1 cellular context compared by ENCODE assay signal in the genomic region with DNA sequence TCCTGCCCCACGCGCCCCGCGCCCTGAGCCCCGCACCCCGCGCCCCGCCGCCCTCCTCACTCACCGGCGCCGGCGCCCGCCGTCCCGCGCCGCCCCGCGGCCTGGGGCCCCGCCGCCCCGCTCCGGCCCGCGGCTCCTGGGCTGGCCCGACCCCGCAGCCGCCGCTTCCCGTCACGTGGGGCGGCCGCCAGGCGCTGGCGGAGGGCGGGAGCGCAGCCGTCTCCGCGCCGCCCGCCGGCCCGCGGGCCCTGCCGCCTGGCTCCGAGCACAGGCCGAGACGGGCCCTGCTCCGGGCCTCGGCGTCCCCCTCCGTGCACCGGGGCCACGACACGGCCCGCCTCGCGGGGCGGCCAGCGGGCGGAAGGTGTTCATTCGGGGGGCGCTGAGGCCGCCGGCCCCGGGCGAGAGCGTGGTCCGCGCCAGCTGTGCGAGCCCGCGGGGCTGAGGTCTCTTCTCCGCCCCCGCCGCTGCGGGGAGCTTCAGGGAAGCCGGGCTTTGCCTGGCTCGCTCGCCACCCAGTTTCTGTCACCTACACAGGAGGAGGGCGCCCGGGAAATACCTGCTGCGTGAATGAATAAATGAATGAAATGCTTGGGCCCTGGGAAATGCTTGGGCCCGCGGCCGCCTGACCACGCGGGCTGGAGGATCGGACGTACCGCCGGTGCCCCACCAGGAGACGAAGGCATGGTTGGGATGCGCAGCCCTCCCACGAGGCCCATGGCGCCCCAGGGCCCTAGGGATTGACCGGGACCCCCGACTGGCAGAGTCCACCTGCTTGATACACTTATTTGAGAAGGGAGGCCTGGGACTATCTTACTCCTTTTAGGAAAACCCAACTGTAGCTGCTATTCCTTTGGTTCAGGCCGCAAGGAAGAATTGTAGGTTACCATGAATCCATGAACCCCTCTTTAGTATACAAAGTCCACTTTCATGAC.
TF ChIP-seq lines count a peak whose summit lies in the region.

A gene with protein sequence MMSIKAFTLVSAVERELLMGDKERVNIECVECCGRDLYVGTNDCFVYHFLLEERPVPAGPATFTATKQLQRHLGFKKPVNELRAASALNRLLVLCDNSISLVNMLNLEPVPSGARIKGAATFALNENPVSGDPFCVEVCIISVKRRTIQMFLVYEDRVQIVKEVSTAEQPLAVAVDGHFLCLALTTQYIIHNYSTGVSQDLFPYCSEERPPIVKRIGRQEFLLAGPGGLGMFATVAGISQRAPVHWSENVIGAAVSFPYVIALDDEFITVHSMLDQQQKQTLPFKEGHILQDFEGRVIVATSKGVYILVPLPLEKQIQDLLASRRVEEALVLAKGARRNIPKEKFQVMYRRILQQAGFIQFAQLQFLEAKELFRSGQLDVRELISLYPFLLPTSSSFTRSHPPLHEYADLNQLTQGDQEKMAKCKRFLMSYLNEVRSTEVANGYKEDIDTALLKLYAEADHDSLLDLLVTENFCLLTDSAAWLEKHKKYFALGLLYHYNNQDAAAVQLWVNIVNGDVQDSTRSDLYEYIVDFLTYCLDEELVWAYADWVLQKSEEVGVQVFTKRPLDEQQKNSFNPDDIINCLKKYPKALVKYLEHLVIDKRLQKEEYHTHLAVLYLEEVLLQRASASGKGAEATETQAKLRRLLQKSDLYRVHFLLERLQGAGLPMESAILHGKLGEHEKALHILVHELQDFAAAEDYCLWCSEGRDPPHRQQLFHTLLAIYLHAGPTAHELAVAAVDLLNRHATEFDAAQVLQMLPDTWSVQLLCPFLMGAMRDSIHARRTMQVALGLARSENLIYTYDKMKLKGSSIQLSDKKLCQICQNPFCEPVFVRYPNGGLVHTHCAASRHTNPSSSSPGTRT (minus strand): TSS at position 175 of the 935 bp plus-strand sequence. CDS start 21,434 bp downstream, outside the sequence.

TF ChIP-seq in HepG2, 621 proteins besides CTCF, POLR2A, EP300 and RAD21 (continued from another document and continues in another):
- TF ChIP-seq, protein P1, sequence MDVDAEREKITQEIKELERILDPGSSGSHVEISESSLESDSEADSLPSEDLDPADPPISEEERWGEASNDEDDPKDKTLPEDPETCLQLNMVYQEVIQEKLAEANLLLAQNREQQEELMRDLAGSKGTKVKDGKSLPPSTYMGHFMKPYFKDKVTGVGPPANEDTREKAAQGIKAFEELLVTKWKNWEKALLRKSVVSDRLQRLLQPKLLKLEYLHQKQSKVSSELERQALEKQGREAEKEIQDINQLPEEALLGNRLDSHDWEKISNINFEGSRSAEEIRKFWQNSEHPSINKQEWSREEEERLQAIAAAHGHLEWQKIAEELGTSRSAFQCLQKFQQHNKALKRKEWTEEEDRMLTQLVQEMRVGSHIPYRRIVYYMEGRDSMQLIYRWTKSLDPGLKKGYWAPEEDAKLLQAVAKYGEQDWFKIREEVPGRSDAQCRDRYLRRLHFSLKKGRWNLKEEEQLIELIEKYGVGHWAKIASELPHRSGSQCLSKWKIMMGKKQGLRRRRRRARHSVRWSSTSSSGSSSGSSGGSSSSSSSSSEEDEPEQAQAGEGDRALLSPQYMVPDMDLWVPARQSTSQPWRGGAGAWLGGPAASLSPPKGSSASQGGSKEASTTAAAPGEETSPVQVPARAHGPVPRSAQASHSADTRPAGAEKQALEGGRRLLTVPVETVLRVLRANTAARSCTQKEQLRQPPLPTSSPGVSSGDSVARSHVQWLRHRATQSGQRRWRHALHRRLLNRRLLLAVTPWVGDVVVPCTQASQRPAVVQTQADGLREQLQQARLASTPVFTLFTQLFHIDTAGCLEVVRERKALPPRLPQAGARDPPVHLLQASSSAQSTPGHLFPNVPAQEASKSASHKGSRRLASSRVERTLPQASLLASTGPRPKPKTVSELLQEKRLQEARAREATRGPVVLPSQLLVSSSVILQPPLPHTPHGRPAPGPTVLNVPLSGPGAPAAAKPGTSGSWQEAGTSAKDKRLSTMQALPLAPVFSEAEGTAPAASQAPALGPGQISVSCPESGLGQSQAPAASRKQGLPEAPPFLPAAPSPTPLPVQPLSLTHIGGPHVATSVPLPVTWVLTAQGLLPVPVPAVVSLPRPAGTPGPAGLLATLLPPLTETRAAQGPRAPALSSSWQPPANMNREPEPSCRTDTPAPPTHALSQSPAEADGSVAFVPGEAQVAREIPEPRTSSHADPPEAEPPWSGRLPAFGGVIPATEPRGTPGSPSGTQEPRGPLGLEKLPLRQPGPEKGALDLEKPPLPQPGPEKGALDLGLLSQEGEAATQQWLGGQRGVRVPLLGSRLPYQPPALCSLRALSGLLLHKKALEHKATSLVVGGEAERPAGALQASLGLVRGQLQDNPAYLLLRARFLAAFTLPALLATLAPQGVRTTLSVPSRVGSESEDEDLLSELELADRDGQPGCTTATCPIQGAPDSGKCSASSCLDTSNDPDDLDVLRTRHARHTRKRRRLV (CRISPR knock-in tag; IDR thresholded peaks at IDR 0.05): no peak
- TF ChIP-seq ZNF773 (CRISPR knock-in tag; IDR thresholded peaks at IDR 0.05; ENCODE audit: borderline replicate concordance) (peak; percentile 93; the same call in 1 of the 2 replicates), ZC3H4 (CRISPR knock-in tag; IDR thresholded peaks at IDR 0.05; ENCODE audit: borderline replicate concordance) (peak; percentile 78; the same call in 1 of the 2 replicates), CENPX (CRISPR knock-in tag; IDR thresholded peaks at IDR 0.05) (no peak), ZFP82 (CRISPR knock-in tag; IDR thresholded peaks at IDR 0.05; ENCODE audit: borderline replicate concordance) (no peak; the same call in 1 of the 2 replicates), FOXK1 (CRISPR knock-in tag; IDR thresholded peaks at IDR 0.05; ENCODE audit: borderline replicate concordance, low read depth) (no peak; the same call in 1 of the 2 replicates), CCAR2 (optimal IDR thresholded peaks at IDR 0.05; ENCODE audit: low read depth, low read length) (no peak), KAT8 (CRISPR knock-in tag; IDR thresholded peaks at IDR 0.05) (peak; percentile 45; the same call in 1 of the 2 replicates), ZNF678 (CRISPR knock-in tag; IDR thresholded peaks at IDR 0.05) (peak; percentile 64; the same call in 1 of the 2 replicates), ZNF30 (CRISPR knock-in tag; IDR thresholded peaks at IDR 0.05) (peak; percentile 97), MZF1 (CRISPR knock-in tag; IDR thresholded peaks at IDR 0.05; ENCODE audit: borderline replicate concordance) (no peak), HNRNPH1 (optimal IDR thresholded peaks at IDR 0.05; ENCODE audit: low read depth, low read length) (no peak), MYNN (CRISPR knock-in tag; IDR thresholded peaks at IDR 0.05; ENCODE audit: low read depth) (no peak), DZIP1 (CRISPR knock-in tag; IDR thresholded peaks at IDR 0.05) (peak; percentile 76; the same call in 1 of the 2 replicates), ZNF138 (CRISPR knock-in tag; IDR thresholded peaks at IDR 0.05; ENCODE audit: low read depth) (peak; percentile 59), ZNF577 (CRISPR knock-in tag; IDR thresholded peaks at IDR 0.05; ENCODE audit: borderline replicate concordance, low read depth) (no peak), ZFYVE20 (CRISPR knock-in tag; IDR thresholded peaks at IDR 0.05; ENCODE audit: borderline replicate concordance, low read depth) (peak; percentile 36; the same call in 1 of the 2 replicates), CEBPZ (IDR thresholded peaks at IDR 0.05; ENCODE audit: low read length) (no peak), ZNF558 (CRISPR knock-in tag; IDR thresholded peaks at IDR 0.05; ENCODE audit: borderline replicate concordance) (peak; percentile 59; the same call in 1 of the 2 replicates), ZMYM3 (CRISPR knock-in tag; IDR thresholded peaks at IDR 0.05) (peak; percentile 33; the same call in 1 of the 2 replicates), CBFB (CRISPR knock-in tag; IDR thresholded peaks at IDR 0.05) (peak; percentile 43; the same call in 1 of the 2 replicates), TCF7 (IDR thresholded peaks at IDR 0.05; ENCODE audit: low read depth) (no peak), HMGXB4 (CRISPR knock-in tag; IDR thresholded peaks at IDR 0.05; ENCODE audit: borderline replicate concordance in 1 of 2, low read depth in 1 of 2) (peak; percentile 68 to 78)
- TF ChIP-seq, protein P2, sequence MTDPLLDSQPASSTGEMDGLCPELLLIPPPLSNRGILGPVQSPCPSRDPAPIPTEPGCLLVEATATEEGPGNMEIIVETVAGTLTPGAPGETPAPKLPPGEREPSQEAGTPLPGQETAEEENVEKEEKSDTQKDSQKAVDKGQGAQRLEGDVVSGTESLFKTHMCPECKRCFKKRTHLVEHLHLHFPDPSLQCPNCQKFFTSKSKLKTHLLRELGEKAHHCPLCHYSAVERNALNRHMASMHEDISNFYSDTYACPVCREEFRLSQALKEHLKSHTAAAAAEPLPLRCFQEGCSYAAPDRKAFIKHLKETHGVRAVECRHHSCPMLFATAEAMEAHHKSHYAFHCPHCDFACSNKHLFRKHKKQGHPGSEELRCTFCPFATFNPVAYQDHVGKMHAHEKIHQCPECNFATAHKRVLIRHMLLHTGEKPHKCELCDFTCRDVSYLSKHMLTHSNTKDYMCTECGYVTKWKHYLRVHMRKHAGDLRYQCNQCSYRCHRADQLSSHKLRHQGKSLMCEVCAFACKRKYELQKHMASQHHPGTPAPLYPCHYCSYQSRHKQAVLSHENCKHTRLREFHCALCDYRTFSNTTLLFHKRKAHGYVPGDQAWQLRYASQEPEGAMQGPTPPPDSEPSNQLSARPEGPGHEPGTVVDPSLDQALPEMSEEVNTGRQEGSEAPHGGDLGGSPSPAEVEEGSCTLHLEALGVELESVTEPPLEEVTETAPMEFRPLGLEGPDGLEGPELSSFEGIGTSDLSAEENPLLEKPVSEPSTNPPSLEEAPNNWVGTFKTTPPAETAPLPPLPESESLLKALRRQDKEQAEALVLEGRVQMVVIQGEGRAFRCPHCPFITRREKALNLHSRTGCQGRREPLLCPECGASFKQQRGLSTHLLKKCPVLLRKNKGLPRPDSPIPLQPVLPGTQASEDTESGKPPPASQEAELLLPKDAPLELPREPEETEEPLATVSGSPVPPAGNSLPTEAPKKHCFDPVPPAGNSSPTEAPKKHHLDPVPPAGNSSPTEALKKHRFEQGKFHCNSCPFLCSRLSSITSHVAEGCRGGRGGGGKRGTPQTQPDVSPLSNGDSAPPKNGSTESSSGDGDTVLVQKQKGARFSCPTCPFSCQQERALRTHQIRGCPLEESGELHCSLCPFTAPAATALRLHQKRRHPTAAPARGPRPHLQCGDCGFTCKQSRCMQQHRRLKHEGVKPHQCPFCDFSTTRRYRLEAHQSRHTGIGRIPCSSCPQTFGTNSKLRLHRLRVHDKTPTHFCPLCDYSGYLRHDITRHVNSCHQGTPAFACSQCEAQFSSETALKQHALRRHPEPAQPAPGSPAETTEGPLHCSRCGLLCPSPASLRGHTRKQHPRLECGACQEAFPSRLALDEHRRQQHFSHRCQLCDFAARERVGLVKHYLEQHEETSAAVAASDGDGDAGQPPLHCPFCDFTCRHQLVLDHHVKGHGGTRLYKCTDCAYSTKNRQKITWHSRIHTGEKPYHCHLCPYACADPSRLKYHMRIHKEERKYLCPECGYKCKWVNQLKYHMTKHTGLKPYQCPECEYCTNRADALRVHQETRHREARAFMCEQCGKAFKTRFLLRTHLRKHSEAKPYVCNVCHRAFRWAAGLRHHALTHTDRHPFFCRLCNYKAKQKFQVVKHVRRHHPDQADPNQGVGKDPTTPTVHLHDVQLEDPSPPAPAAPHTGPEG (CRISPR knock-in tag; IDR thresholded peaks at IDR 0.05): peak; percentile 79
